ENCODE assay signal across 12 cellular contexts in the genomic region with DNA sequence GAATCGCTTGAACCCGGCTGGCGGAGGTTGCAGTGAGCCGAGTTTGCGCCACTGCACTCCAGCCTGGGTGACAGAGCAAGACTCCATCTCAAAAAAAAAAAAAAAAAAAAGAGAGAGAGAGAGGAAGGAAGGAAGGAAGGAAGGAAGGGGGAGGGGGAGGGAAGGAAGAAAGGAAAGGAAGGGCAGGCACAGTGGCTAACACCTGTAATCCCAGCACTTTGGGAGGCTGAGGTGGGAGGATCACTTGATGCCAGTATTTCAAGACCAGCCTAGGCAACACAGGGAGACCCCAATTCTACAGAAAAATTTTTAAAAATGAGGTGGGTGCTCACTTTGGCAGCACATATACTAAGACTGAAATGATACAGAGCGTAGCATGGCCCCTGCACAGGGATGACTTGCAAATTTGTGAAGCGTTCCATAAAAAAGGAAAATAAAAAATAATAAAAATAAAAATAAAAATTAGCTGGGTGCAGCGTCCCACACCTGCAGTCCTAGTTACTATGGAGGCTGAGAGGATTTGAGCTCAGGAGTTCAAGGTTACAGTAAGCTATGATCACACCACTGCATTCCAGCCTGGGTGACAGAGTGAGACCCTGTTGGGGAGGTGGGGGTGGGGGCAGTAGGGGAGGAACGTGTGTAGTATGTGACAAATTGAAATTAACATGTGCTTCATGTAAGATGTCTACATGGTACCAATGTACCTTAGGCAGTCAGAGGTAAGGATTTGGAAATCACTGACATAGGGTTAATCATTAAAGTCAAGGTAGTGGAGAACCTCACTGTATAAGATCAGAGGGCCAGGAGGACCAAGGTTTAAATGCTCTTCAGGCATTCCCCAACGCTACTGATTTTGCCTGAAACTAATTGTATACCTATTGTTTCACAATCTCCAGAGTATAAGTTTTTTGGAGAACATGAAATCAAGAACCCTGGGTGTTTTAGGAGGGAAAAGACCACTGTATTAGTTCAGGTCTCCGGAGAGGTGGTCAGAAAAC. TPM values are rescaled to one million over a fixed set of nuclear protein-coding genes. Genes with fewer than 3 reads are reported as not detected.
DNase-seq lines count a peak whose midpoint lies in the region; ATAC-seq and TF ChIP-seq lines count a peak whose summit lies in the region.
"Had no signal": no experiment of that assay in that cellular context is flagged by ENCODE, and none has a peak within 500 bp of the region (broad histone marks: within the 10 kb centered on the region; RNA-seq: fewer than 3 reads in every experiment).

No MANE protein-coding gene starts in this region.

- H3K27ac Mint-ChIP-seq in chondrocyte (ENCODE audit: unreplicated experiment) (peak overlapping the region; percentile 91), neural crest cell (ENCODE audit: unreplicated experiment) (no peak overlapping the region)

- H3K27ac ChIP-seq in DOHH2 (ENCODE audit: low read depth, low read length), result no peak overlapping the region

- H4K20me1 ChIP-seq in DOHH2 (ENCODE audit: control insufficient read depth, insufficient read depth, low read depth, low read length), result no peaks in the 10 kb centered on the region

- peaks cover 13% of the 10 kb centered on the region for H3K27me3 ChIP-seq in DOHH2 (ENCODE audit: control insufficient read depth, low read length)
- H3K27me3 ChIP-seq in MG63, result no peaks in the 10 kb centered on the region

- TF ChIP-seq CTCF in DOHH2 (IDR thresholded peaks at IDR 0.05; ENCODE audit: low read depth, low read length, poor library complexity, severe bottlenecking), result no peak
- no peak for TF ChIP-seq CTCF in chondrocyte (IDR thresholded peaks at IDR 0.05)
- no peak for TF ChIP-seq CTCF in neural crest cell (conservative IDR thresholded peaks at IDR 0.05)

- H3K27me3 Mint-ChIP-seq in chondrocyte (ENCODE audit: low read depth) (no peaks in the 10 kb centered on the region), neural crest cell (ENCODE audit: low read depth) (no peaks in the 10 kb centered on the region)

- ATAC-seq in HG03039 (IDR thresholded peaks at IDR 0.05; ENCODE audit: unreplicated experiment), result no peak
- ATAC-seq in HG02840 (IDR thresholded peaks at IDR 0.05; ENCODE audit: low FRiP score, unreplicated experiment), result no peak

- no peaks in the 10 kb centered on the region for H3K9me2 ChIP-seq in DOHH2 (replicated peaks; ENCODE audit: control insufficient read depth, low read length)

- no peaks in the 10 kb centered on the region for H3K9me3 ChIP-seq in DOHH2 (ENCODE audit: control insufficient read depth, insufficient read depth, low read length)
- H3K9me3 ChIP-seq in MG63, result no peaks in the 10 kb centered on the region

- H3K79me2 ChIP-seq in DOHH2 (ENCODE audit: control insufficient read depth, low read length), result peaks cover 44% of the 10 kb centered on the region

- H3K4me3 ChIP-seq in DOHH2 (ENCODE audit: low read length), result peak overlapping the region; percentile 87
- peak overlapping the region; percentile 78 for H3K4me3 ChIP-seq in MG63

- DNase-seq in MG63 (no peak), chondrocyte (ENCODE audit: low spot score) (no peak), neural crest cell (ENCODE audit: low read depth, low spot score) (no peak), nucleus accumbens (lab: John Stamatoyannopoulos, UW) (no peak)
- no peak for DNase-seq in effector CD8-positive, alpha-beta T cell (lab: John Stamatoyannopoulos, UW)
- DNase-seq: activated CD4-positive, alpha-beta T cell treated with anti-CD3 and anti-CD28 coated beads for 4 hours; NCI-H446; substantia nigra had no signal

- H3K36me3 ChIP-seq in DOHH2 (ENCODE audit: control insufficient read depth, low read length) (no peaks in the 10 kb centered on the region; the same call in 1 of the 2 replicates), MG63 (peaks cover 6% of the 10 kb centered on the region)

- no peaks in the 10 kb centered on the region for H3K36me3 Mint-ChIP-seq in chondrocyte (ENCODE audit: low read depth)
- no peaks in the 10 kb centered on the region for H3K36me3 Mint-ChIP-seq in neural crest cell (ENCODE audit: low read depth)

- H3K9me3 Mint-ChIP-seq in chondrocyte (ENCODE audit: low read depth) (no peaks in the 10 kb centered on the region), neural crest cell (no peaks in the 10 kb centered on the region)

- peaks cover 11% of the 10 kb centered on the region for H3F3A ChIP-seq in DOHH2 (ENCODE audit: control insufficient read depth, insufficient read depth)

- peaks cover 24% of the 10 kb centered on the region for H3K4me1 Mint-ChIP-seq in chondrocyte (ENCODE audit: low read depth)
- H3K4me1 Mint-ChIP-seq in neural crest cell, result peaks cover 26% of the 10 kb centered on the region

- peak overlapping the region; percentile 74 for H3K4me2 ChIP-seq in DOHH2 (ENCODE audit: low read length)

- H3K4me3 Mint-ChIP-seq in chondrocyte (ENCODE audit: unreplicated experiment) (peak overlapping the region; percentile 85), neural crest cell (peak overlapping the region; percentile 71)

- peaks cover 36% of the 10 kb centered on the region for H3K4me1 ChIP-seq in DOHH2 (ENCODE audit: control insufficient read depth, low read length)

RNA-seq across cellular contexts. Expression of a gene that starts 1.4 kb away (rescaled TPM):
- 10.6 and 12.2 TPM in 2 replicates for total RNA-seq in MG63 (2014; rRNA removed; shearing (Covaris generic); ENCODE audit: low replicate concordance)
- total RNA-seq in chondrocyte, result 10.6 to 12.6 TPM (median 12.5 TPM) in 3 replicates
- 41.8 and 43.9 TPM in 2 replicates for total RNA-seq in neural crest cell

RNA-seq across cellular contexts. Expression of a gene that starts 3.7 kb away (rescaled TPM):
- total RNA-seq in MG63 (2014; rRNA removed; shearing (Covaris generic); ENCODE audit: low replicate concordance), result 5.1 TPM in 1 of 2 replicates, not detected in the other
- total RNA-seq in chondrocyte, result 10.4 to 18.2 TPM (median 16.2 TPM) in 3 replicates
- 22.0 and 22.1 TPM in 2 replicates for total RNA-seq in neural crest cell

RNA-seq across cellular contexts. Expression of a gene that starts 30.3 kb away (rescaled TPM):
- 264 and 301 TPM in 2 replicates for total RNA-seq in MG63 (2014; rRNA removed; shearing (Covaris generic); ENCODE audit: low replicate concordance)
- total RNA-seq in chondrocyte (67.0 to 81.9 TPM (median 72.0 TPM) in 3 replicates), neural crest cell (89.5 and 94.3 TPM in 2 replicates)

RNA-seq across cellular contexts. Expression of a gene that starts 35.9 kb away (rescaled TPM):
- total RNA-seq in MG63 (2014; rRNA removed; shearing (Covaris generic); ENCODE audit: low replicate concordance), result not detected in 2 replicates
- 0.51 TPM in 1 of 3 replicates, not detected in the others for total RNA-seq in chondrocyte
- 0.47 and 0.61 TPM in 2 replicates for total RNA-seq in neural crest cell
- total RNA-seq: posterior vena cava had no signal

RNA-seq across cellular contexts. Expression of a gene that starts 38.8 kb away (rescaled TPM):
- 5.0 and 6.5 TPM in 2 replicates for total RNA-seq in MG63 (2014; rRNA removed; shearing (Covaris generic); ENCODE audit: low replicate concordance)
- total RNA-seq in chondrocyte, result 48.6 to 56.7 TPM (median 51.7 TPM) in 3 replicates
- 38.3 and 40.8 TPM in 2 replicates for total RNA-seq in neural crest cell
